ENCODE assay signal across 12 cellular contexts in the genomic region with DNA sequence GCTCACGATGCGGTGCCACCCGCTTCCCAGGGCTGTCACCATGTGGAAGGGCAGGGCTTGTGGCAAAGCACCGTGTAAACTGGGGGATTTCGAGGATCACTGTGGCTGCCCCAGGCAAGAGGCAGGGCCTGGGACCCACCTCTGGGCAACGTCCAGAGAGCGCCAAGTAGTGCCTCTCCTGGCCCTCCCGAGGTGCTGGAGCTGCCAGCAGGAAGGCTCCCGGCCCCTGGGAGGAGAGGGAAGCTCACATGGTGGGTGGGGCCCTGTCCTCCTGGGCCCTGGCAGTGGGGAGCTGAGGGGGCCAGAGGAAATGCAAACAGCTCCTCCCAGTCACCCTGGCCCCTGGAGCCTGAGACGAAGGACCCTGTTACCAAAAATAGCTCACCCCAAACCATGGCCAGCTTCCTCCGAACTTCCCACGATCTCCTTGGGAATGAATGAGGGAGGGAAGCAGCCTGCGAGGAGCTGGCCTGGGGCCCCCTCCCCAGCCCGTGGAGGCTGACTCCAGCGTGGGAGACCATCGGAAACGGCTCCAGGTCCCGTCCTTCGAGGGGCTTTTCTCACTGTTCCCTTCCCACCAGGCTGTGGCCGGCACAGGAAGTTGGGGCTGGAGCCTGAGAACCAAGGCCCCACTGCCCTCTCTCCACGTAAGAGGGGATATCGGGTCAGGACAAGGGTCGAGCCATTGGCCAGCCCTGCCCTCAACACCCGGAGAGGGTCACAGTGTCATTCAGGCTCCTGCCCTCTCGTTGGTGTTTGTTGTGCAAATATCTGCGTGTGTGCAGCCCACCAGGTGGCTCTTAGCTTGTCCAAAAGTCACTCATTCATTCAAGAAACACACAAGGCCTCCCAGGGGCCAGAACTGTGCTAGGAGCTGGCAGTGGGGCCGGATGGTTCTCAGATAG. TPM values are rescaled to one million over a fixed set of nuclear protein-coding genes. Genes with fewer than 3 reads are reported as not detected.
DNase-seq lines count a peak whose midpoint lies in the region; ATAC-seq and TF ChIP-seq lines count a peak whose summit lies in the region.
"Had no signal": no experiment of that assay in that cellular context is flagged by ENCODE, and none has a peak within 500 bp of the region (broad histone marks: within the 10 kb centered on the region; RNA-seq: fewer than 3 reads in every experiment).

No MANE protein-coding gene starts in this region.

- H3K27ac Mint-ChIP-seq in chondrocyte (ENCODE audit: unreplicated experiment): peak overlapping the region; percentile 82
- no peak overlapping the region for H3K27ac Mint-ChIP-seq in activated CD4-positive, alpha-beta T cell treated with anti-CD3 and anti-CD28 coated beads for 36 hours

- peak overlapping the region; percentile 78 for H3K27ac ChIP-seq in HUES48 (ENCODE audit: low read depth, low read length)
- peak overlapping the region; percentile 4 to 41 for H3K27ac ChIP-seq in left lung
- peak overlapping the region; percentile 41 for H3K27ac ChIP-seq in subcutaneous abdominal adipose tissue (ENCODE audit: low read depth, low read length)

- CTCF ChIA-PET in activated CD4-positive, alpha-beta T cell treated with anti-CD3 and anti-CD28 coated beads for 36 hours (lab: Charles Lee): interaction anchor here (0.6 to 1.3 kb wide), 3 partner anchors 13 to 38 kb away, joined by 3 to 4 read pairs (median 3); no protein-coding TSS in a partner anchor

- H3K36me3 ChIP-seq in HUES48 (ENCODE audit: control insufficient read depth, insufficient read depth, low read length) (no peaks in the 10 kb centered on the region; the same call in 1 of the 2 replicates), left lung (peaks cover 0 to 99% of the 10 kb centered on the region in 2 donors), subcutaneous abdominal adipose tissue (ENCODE audit: control insufficient read depth in 5 of 5, insufficient read depth in 5 of 5, low read length in 5 of 5) (peaks cover 0 to 79% (median 13%) of the 10 kb centered on the region in 5 donors)

- H3K36me3 Mint-ChIP-seq in chondrocyte (ENCODE audit: low read depth): no peaks in the 10 kb centered on the region
- peaks cover 14% of the 10 kb centered on the region for H3K36me3 Mint-ChIP-seq in activated CD4-positive, alpha-beta T cell treated with anti-CD3 and anti-CD28 coated beads for 36 hours (ENCODE audit: low read depth)

- no peak overlapping the region for H3K9ac ChIP-seq in HUES48 (ENCODE audit: low read depth, low read length)
- H3K9ac ChIP-seq in subcutaneous abdominal adipose tissue (ENCODE audit: low read length in 5 of 5): peak overlapping the region in 1 of 5 donors; percentile 28

- H3K4me3 Mint-ChIP-seq in chondrocyte (ENCODE audit: unreplicated experiment): no peak overlapping the region
- H3K4me3 Mint-ChIP-seq in activated CD4-positive, alpha-beta T cell treated with anti-CD3 and anti-CD28 coated beads for 36 hours: no peak overlapping the region
- H3K4me3 Mint-ChIP-seq: activated T-cell treated with anti-CD3 and anti-CD28 coated beads, Interleukin-2, amount 50 U/mL, for 4 hours had no signal

- H3K4me1 ChIP-seq in HUES48 (ENCODE audit: control insufficient read depth, insufficient read depth, low read length): peaks cover 45% of the 10 kb centered on the region
- peaks cover 6 to 7% of the 10 kb centered on the region in 2 donors for H3K4me1 ChIP-seq in left lung
- peaks cover 5 to 67% (median 56%) of the 10 kb centered on the region in 5 donors for H3K4me1 ChIP-seq in subcutaneous abdominal adipose tissue (ENCODE audit: control insufficient read depth in 5 of 5, insufficient read depth in 5 of 5, low read length in 5 of 5)

- H3K9me3 ChIP-seq in HUES48 (ENCODE audit: control insufficient read depth, insufficient read depth, low read length): no peaks in the 10 kb centered on the region
- no peaks in the 10 kb centered on the region for H3K9me3 ChIP-seq in left lung
- H3K9me3 ChIP-seq in subcutaneous abdominal adipose tissue (ENCODE audit: control insufficient read depth in 5 of 5, low read length in 5 of 5): no peaks in the 10 kb centered on the region

- intact Hi-C loops in left lung (cut with DNase I): no loop called here
- intact Hi-C loops in activated CD4-positive, alpha-beta T cell treated with anti-CD3 and anti-CD28 coated beads for 36 hours (cut with DNase I, micrococcal nuclease): no loop called here

- POLR2A ChIA-PET in activated CD4-positive, alpha-beta T cell treated with anti-CD3 and anti-CD28 coated beads for 36 hours (lab: Charles Lee): interaction anchor here (0.5 kb wide), 1 partner anchor 27 kb away, joined by 3 read pairs; no protein-coding TSS in a partner anchor

- no peaks in the 10 kb centered on the region for H3K27me3 Mint-ChIP-seq in chondrocyte (ENCODE audit: low read depth)
- no peaks in the 10 kb centered on the region for H3K27me3 Mint-ChIP-seq in activated CD4-positive, alpha-beta T cell treated with anti-CD3 and anti-CD28 coated beads for 36 hours

- no peak overlapping the region for H3K4me3 ChIP-seq in HUES48 (ENCODE audit: low read depth, low read length)
- H3K4me3 ChIP-seq in left lung: no peak overlapping the region
- H3K4me3 ChIP-seq in subcutaneous abdominal adipose tissue (ENCODE audit: low read depth in 1 of 5, low read length in 5 of 5): no peak overlapping the region

- in situ Hi-C loops in G401 (cut with HindIII; ENCODE audit: low sequenced_read_pairs): no loop called here

- peaks cover 75% of the 10 kb centered on the region for H3K4me1 Mint-ChIP-seq in chondrocyte (ENCODE audit: low read depth)
- H3K4me1 Mint-ChIP-seq in activated CD4-positive, alpha-beta T cell treated with anti-CD3 and anti-CD28 coated beads for 36 hours: no peaks in the 10 kb centered on the region

- no peak for TF ChIP-seq CTCF in chondrocyte (IDR thresholded peaks at IDR 0.05)
- TF ChIP-seq CTCF in left lung (IDR thresholded peaks at IDR 0.05): no peak

- no peaks in the 10 kb centered on the region for H3K27me3 ChIP-seq in HUES48 (ENCODE audit: control insufficient read depth, insufficient read depth, low read length)
- H3K27me3 ChIP-seq in left lung: no peaks in the 10 kb centered on the region
- peaks cover 0 to 3% (median 0%) of the 10 kb centered on the region in 5 donors for H3K27me3 ChIP-seq in subcutaneous abdominal adipose tissue (ENCODE audit: control insufficient read depth in 5 of 5, insufficient read depth in 4 of 5, low read length in 5 of 5)

- no peaks in the 10 kb centered on the region for H3K9me3 Mint-ChIP-seq in chondrocyte (ENCODE audit: low read depth)
- no peaks in the 10 kb centered on the region for H3K9me3 Mint-ChIP-seq in activated CD4-positive, alpha-beta T cell treated with anti-CD3 and anti-CD28 coated beads for 36 hours (ENCODE audit: low read depth)
- H3K9me3 Mint-ChIP-seq: activated T-cell treated with anti-CD3 and anti-CD28 coated beads, Interleukin-2, amount 50 U/mL, for 4 hours had no signal

- peak; percentile 65 for DNase-seq in chondrocyte (ENCODE audit: low spot score)
- no peak for DNase-seq in left lung
- no peak for DNase-seq in G401 (ENCODE audit: low spot score)
- DNase-seq in activated CD4-positive, alpha-beta T cell treated with anti-CD3 and anti-CD28 coated beads for 36 hours: no peak
- no peak for DNase-seq in activated CD4-positive, CD25-positive, alpha-beta regulatory T cell treated with anti-CD3 and anti-CD28 coated beads, Interleukin-2, amount 50 U/mL, for 72 hours
- DNase-seq: activated T-cell treated with anti-CD3 and anti-CD28 coated beads, Interleukin-2, amount 50 U/mL, for 4 hours; erythroblast; NCI-H1417 treated with DMSO at 0.1 percent for 48 hours had no signal

- ATAC-seq in left lung: no peak
- ATAC-seq in HG03520 (IDR thresholded peaks at IDR 0.05; ENCODE audit: unreplicated experiment): no peak
- no peak for ATAC-seq in activated CD4-positive, alpha-beta T cell treated with anti-CD3 and anti-CD28 coated beads for 36 hours
- ATAC-seq: activated CD4-positive, CD25-positive, alpha-beta regulatory T cell treated with anti-CD3 and anti-CD28 coated beads, Interleukin-2, amount 50 U/mL, for 24 hours; activated T-cell treated with anti-CD3 and anti-CD28 coated beads, Interleukin-2, amount 50 U/mL, for 4 hours had no signal

RNA-seq across cellular contexts. Expression of gene VASN, which starts 17.7 kb away (rescaled TPM):
- 79.7 to 82.0 TPM (median 81.8 TPM) in 3 replicates for total RNA-seq in chondrocyte
- 10 to 100 TPM; 24.5 to 28.3 TPM for total RNA-seq in left lung
- total RNA-seq in G401 (2014; rRNA removed; shearing (Covaris generic)): 9.9 and 14.4 TPM in 2 replicates
- not detected for total RNA-seq in activated CD4-positive, alpha-beta T cell treated with anti-CD3 and anti-CD28 coated beads for 36 hours

RNA-seq across cellular contexts. Expression of gene CORO7, which starts 27.1 kb away (rescaled TPM):
- total RNA-seq in chondrocyte (18.8 to 26.0 TPM (median 24.6 TPM) in 3 replicates), left lung (10 to 100 TPM; 36.3 to 81.7 TPM)
- 34.2 and 39.5 TPM in 2 replicates for total RNA-seq in G401 (2014; rRNA removed; shearing (Covaris generic))
- total RNA-seq in activated CD4-positive, alpha-beta T cell treated with anti-CD3 and anti-CD28 coated beads for 36 hours: 10 to 100 TPM; 65.0 to 67.1 TPM

RNA-seq across cellular contexts. Expression of gene DNAJA3, which starts 36.4 kb away (rescaled TPM):
- total RNA-seq in chondrocyte: 27.5 to 28.0 TPM (median 27.8 TPM) in 3 replicates
- 10 to 100 TPM; 29.6 to 53.5 TPM for total RNA-seq in left lung
- 79.4 and 89.7 TPM in 2 replicates for total RNA-seq in G401 (2014; rRNA removed; shearing (Covaris generic))
- 100 to 1,000 TPM in 1 of 2 experiments, 10 to 100 TPM in 1; 93.9 to 102 TPM for total RNA-seq in activated CD4-positive, alpha-beta T cell treated with anti-CD3 and anti-CD28 coated beads for 36 hours

RNA-seq across cellular contexts. Expression of gene PAM16, which starts 38.2 kb away (rescaled TPM):
- total RNA-seq in chondrocyte: 21.6 to 24.4 TPM (median 22.4 TPM) in 3 replicates
- 10 to 100 TPM; 26.2 to 44.6 TPM for total RNA-seq in left lung
- 68.3 and 83.9 TPM in 2 replicates for total RNA-seq in G401 (2014; rRNA removed; shearing (Covaris generic))
- total RNA-seq in activated CD4-positive, alpha-beta T cell treated with anti-CD3 and anti-CD28 coated beads for 36 hours: 10 to 100 TPM; 62.8 to 67.8 TPM

Comparison
In these comparisons a context has a peak if more than half of its experiments do, and no peak if none do; other contexts are left out.
1. H3K27ac ChIP-seq: peak in every context shown above with its lines; median percentile 78 in HUES48; 41 in subcutaneous abdominal adipose tissue; 22 in left lung.
2. RNA of gene VASN, which starts 17.7 kb away (total RNA-seq): 79.7 to 82.0 TPM in chondrocyte, 24.5 to 28.3 TPM in left lung and 9.9 to 14.4 TPM in G401; not detected in activated CD4-positive, alpha-beta T cell treated with anti-CD3 and anti-CD28 coated beads for 36 hours; every median in the first group is over 10 times any median in the second.